In the genomic region with DNA sequence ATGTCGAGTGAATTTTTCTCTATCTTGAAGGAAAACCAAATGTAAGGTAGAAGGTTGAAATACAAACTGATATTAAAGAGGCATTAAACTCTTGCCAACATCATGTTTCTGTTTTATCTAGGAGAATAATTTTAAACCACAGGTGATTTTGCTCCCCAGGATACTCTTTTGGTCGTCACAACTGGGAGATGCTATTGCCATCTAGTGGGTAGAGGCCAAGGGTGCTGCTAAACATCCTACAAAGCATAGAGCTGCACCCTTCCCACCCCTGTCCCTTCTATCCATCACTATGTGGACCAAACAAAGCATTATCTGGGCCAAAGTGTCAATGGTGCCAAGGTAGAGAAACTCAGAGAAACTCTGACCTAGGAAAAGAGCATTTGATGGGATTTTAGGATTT, we compare ENCODE assay signal across 9 cellular contexts.
A peak's percentile ranks its signal among the peaks of the same experiment; 100 is the strongest.
DNase-seq lines count a peak whose midpoint lies in the region; ATAC-seq and TF ChIP-seq lines count a peak whose summit lies in the region.
"Had no signal": no experiment of that assay in that cellular context is flagged by ENCODE, and none has a peak within 500 bp of the region (broad histone marks: within the 10 kb centered on the region; RNA-seq: fewer than 3 reads in every experiment).

No MANE protein-coding gene starts in this region.

- no peaks in the 10 kb centered on the region for H3K4me1 Mint-ChIP-seq in T-helper 2 cell treated with Interferon-gamma antibody and Interleukin-4, amounts not matched to agents 5 μg/mL and 100 μg/mL, for 36 hours (ENCODE audit: low read depth)
- H3K4me1 Mint-ChIP-seq: central memory CD8-positive, alpha-beta T cell had no signal

- H3K27ac ChIP-seq in right lobe of liver = no peak overlapping the region

- H3K4me3 Mint-ChIP-seq in T-helper 2 cell treated with Interferon-gamma antibody and Interleukin-4, amounts not matched to agents 5 μg/mL and 100 μg/mL, for 36 hours = no peak overlapping the region
- H3K4me3 Mint-ChIP-seq: central memory CD8-positive, alpha-beta T cell had no signal

- WGBS in right lobe of liver (ENCODE audit: insufficient coverage, low coverage, low lambda C conversion rate, missing lambda C conversion rate) = 15% methylated on average over 2 of the region's 2 CpGs

- H3K27me3 ChIP-seq in adipocyte (replicated peaks; ENCODE audit: control insufficient read depth, insufficient read depth, low read length) (no peaks in the 10 kb centered on the region), right lobe of liver (no peaks in the 10 kb centered on the region)

- no peaks in the 10 kb centered on the region for H3K36me3 Mint-ChIP-seq in T-helper 2 cell treated with Interferon-gamma antibody and Interleukin-4, amounts not matched to agents 5 μg/mL and 100 μg/mL, for 36 hours (ENCODE audit: low read depth)

- H3K36me3 ChIP-seq in adipocyte (ENCODE audit: control insufficient read depth, insufficient read depth, low read length, severe bottlenecking) (no peaks in the 10 kb centered on the region), right lobe of liver (no peaks in the 10 kb centered on the region)

- TF ChIP-seq POLR2A in right lobe of liver (IDR thresholded peaks at IDR 0.05) = no peak

- ATAC-seq in HG02610 (IDR thresholded peaks at IDR 0.05; ENCODE audit: unreplicated experiment) (peak; percentile 45), right lobe of liver (peak in 2 of 4 donors; percentile 39 to 48), HG03520 (IDR thresholded peaks at IDR 0.05; ENCODE audit: unreplicated experiment) (no peak), GM21717 (IDR thresholded peaks at IDR 0.05; ENCODE audit: unreplicated experiment) (no peak)

- H3K9me3 ChIP-seq in adipocyte (ENCODE audit: control insufficient read depth, low read length) = no peaks in the 10 kb centered on the region
- H3K9me3 ChIP-seq in right lobe of liver = no peaks in the 10 kb centered on the region

- no peak overlapping the region for H3K27ac Mint-ChIP-seq in T-helper 2 cell treated with Interferon-gamma antibody and Interleukin-4, amounts not matched to agents 5 μg/mL and 100 μg/mL, for 36 hours

- H3K27me3 Mint-ChIP-seq in T-helper 2 cell treated with Interferon-gamma antibody and Interleukin-4, amounts not matched to agents 5 μg/mL and 100 μg/mL, for 36 hours (ENCODE audit: low read depth) = no peaks in the 10 kb centered on the region
- H3K27me3 Mint-ChIP-seq: central memory CD8-positive, alpha-beta T cell had no signal

- DNase-seq in GM03348 (ENCODE audit: low spot score) (peak; percentile 9), adipocyte (ENCODE audit: low read depth) (peak; percentile 42), right lobe of liver (no peak), activated T-cell treated with anti-CD3 and anti-CD28 coated beads for 4 hours (no peak)
- no peak for DNase-seq in T-helper 2 cell treated with Interferon-gamma antibody and Interleukin-4, amounts not matched to agents 5 μg/mL and 100 μg/mL, for 36 hours (ENCODE audit: low spot score)

- H3K4me1 ChIP-seq in adipocyte (ENCODE audit: control insufficient read depth, insufficient read depth, low read length) (no peaks in the 10 kb centered on the region), right lobe of liver (no peaks in the 10 kb centered on the region)

- H3K9me3 Mint-ChIP-seq in T-helper 2 cell treated with Interferon-gamma antibody and Interleukin-4, amounts not matched to agents 5 μg/mL and 100 μg/mL, for 36 hours = no peaks in the 10 kb centered on the region
- H3K9me3 Mint-ChIP-seq: central memory CD8-positive, alpha-beta T cell had no signal

- H3K4me3 ChIP-seq in adipocyte (ENCODE audit: low read length) = no peak overlapping the region
- no peak overlapping the region for H3K4me3 ChIP-seq in right lobe of liver

- TF ChIP-seq CTCF in right lobe of liver (IDR thresholded peaks at IDR 0.05) = peak; percentile 20 to 47 (median 38)

- intact Hi-C loops in right lobe of liver (cut with DNase I) = no loop called here

- H3K9ac ChIP-seq in adipocyte (ENCODE audit: low read length) = no peak overlapping the region

Comparison
In these comparisons a context has a peak if more than half of its experiments do, and no peak if none do; other contexts are left out.
1. DNase-seq: peak in GM03348 (single experiment) and adipocyte (single experiment); none in right lobe of liver (0 of 3), activated T-cell treated with anti-CD3 and anti-CD28 coated beads for 4 hours (single experiment) and T-helper 2 cell treated with Interferon-gamma antibody and Interleukin-4, amounts not matched to agents 5 μg/mL and 100 μg/mL, for 36 hours (single experiment).